In the genomic region with DNA sequence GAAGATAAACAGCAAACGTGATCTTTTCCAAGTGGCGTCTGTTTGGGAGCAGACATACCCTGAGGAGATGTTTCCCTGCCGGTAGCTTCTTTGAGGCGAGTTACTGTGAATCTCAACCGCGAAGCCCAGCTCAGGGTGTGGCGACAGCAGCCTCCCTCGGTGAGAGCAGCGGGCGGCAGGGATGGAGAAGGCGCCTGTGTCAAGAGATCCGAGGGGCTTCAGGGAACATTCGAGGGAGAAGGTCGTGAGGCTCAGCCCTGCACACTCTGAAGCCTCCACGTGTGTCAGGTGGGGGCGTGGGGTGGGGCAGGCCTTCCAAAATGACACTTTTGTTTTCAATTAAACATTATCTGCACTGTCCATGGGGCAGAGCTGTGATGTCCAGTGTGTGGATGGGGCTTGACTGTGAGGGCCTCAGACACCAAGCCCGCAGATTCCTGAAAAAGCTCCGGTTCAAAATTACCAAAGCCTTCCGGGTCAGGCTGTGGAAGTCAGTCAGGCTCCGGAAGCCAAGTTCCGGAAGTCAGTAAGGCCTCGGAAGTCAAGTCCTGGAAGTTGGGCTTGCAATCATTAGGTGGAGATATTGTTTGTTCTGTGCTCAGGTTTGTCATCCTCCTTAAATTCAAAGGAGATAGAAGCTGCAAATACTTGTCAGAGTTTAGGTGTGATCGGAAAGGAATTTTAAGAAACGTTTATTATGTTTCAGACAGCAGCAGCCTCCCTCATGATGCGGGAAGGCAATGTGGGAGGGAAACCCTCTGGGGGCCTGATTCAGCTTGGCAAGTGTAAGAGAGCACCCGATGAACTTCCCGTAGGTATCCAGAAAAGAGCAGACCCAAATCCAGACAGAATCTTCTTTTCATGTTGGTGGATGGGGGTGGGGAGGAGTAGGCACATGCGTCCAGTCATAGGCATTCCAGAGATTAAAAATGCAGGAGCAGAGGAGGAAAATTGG, we compare ENCODE assay signal across 29 cellular contexts. TPM values are rescaled to one million over a fixed set of nuclear protein-coding genes. Genes with fewer than 3 reads are reported as not detected.
A peak's percentile ranks its signal among the peaks of the same experiment; 100 is the strongest.
DNase-seq lines count a peak whose midpoint lies in the region; ATAC-seq and TF ChIP-seq lines count a peak whose summit lies in the region.
"Had no signal": no experiment of that assay in that cellular context is flagged by ENCODE, and none has a peak within 500 bp of the region (broad histone marks: within the 10 kb centered on the region; RNA-seq: fewer than 3 reads in every experiment).

No MANE protein-coding gene starts in this region.

- intact Hi-C loops in adrenal gland (cut with DNase I), result no loop called here

- no peaks in the 10 kb centered on the region for H3K36me3 Mint-ChIP-seq in activated naive CD8-positive, alpha-beta T cell treated with anti-CD3 and anti-CD28 coated beads, Interleukin-2, amount 50 U/mL, for 24 hours (ENCODE audit: low read depth)
- H3K36me3 Mint-ChIP-seq: activated naive CD8-positive, alpha-beta T cell; IgD-negative memory B cell had no signal

- TF ChIP-seq POLR2A in adrenal gland (IDR thresholded peaks at IDR 0.05), result no peak

- DNase-seq in Daoy (ENCODE audit: low read depth) (peak; percentile 21), amniotic epithelial cell (ENCODE audit: low read depth) (peak; percentile 17), fibroblast of the aortic adventitia (ENCODE audit: low read depth) (peak; percentile 51), putamen (ENCODE audit: low spot score) (peak; percentile 4), adrenal gland (no peak), midbrain (lab: John Stamatoyannopoulos, UW) (no peak)
- no peak for DNase-seq in activated naive CD8-positive, alpha-beta T cell treated with anti-CD3 and anti-CD28 coated beads, Interleukin-2, amount 50 U/mL, for 24 hours
- no peak for DNase-seq in effector memory CD4-positive, alpha-beta T cell
- DNase-seq: activated CD4-positive, alpha-beta T cell treated with anti-CD3 and anti-CD28 coated beads, Interleukin-2, amount 50 U/mL, for 48 hours; activated CD4-positive, CD25-positive, alpha-beta regulatory T cell; activated CD8-positive, alpha-beta memory T cell treated with anti-CD3 and anti-CD28 coated beads, Interleukin-2, amount 50 U/mL, for 48 hours; DMS79; effector memory CD8-positive, alpha-beta T cell; left ventricle myocardium superior; NCI-H1105; NCI-H2081; T-helper 9 cell had no signal

- peaks cover 20% of the 10 kb centered on the region for H3K4me1 Mint-ChIP-seq in activated naive CD8-positive, alpha-beta T cell treated with anti-CD3 and anti-CD28 coated beads, Interleukin-2, amount 50 U/mL, for 24 hours
- H3K4me1 Mint-ChIP-seq: activated T-helper 17 cell treated with anti-CD3 and anti-CD28 coated beads, Interleukin-2, amount 50 U/mL, for 72 hours; IgD-negative memory B cell had no signal

- 83 to 84% (median 83%) methylated on average over 27 to 28 of the region's 28 CpGs for WGBS in adrenal gland, 4 donors

- H3K4me3 ChIP-seq in fibroblast of the aortic adventitia (ENCODE audit: low read depth, low read length) (no peak overlapping the region), adrenal gland (no peak overlapping the region)
- no peak overlapping the region for H3K4me3 ChIP-seq in effector memory CD4-positive, alpha-beta T cell (ENCODE audit: insufficient read depth, low read depth, low read length, poor library complexity, severe bottlenecking)
- H3K4me3 ChIP-seq: gastroesophageal sphincter had no signal

- ATAC-seq in activated naive CD8-positive, alpha-beta T cell treated with anti-CD3 and anti-CD28 coated beads, Interleukin-2, amount 50 U/mL, for 24 hours, result no peak
- ATAC-seq: activated T-helper 17 cell treated with anti-CD3 and anti-CD28 coated beads, Interleukin-2, amount 50 U/mL, for 72 hours; effector memory CD8-positive, alpha-beta T cell; gastroesophageal sphincter; left ventricle myocardium superior had no signal

- H3K27me3 Mint-ChIP-seq in activated naive CD8-positive, alpha-beta T cell treated with anti-CD3 and anti-CD28 coated beads, Interleukin-2, amount 50 U/mL, for 24 hours, result peaks cover 19% of the 10 kb centered on the region

- H3K27me3 ChIP-seq in adrenal gland, result no peaks in the 10 kb centered on the region
- H3K27me3 ChIP-seq in effector memory CD4-positive, alpha-beta T cell (replicated peaks; ENCODE audit: control insufficient read depth, insufficient read depth, low read length, poor library complexity, severe bottlenecking), result no peaks in the 10 kb centered on the region
- H3K27me3 ChIP-seq: gastroesophageal sphincter, vagina had no signal

- no peaks in the 10 kb centered on the region for H3K9me3 ChIP-seq in adrenal gland (replicated peaks in 1 of 3)
- H3K9me3 ChIP-seq in effector memory CD4-positive, alpha-beta T cell (ENCODE audit: control insufficient read depth, low read length), result no peaks in the 10 kb centered on the region
- H3K9me3 ChIP-seq: gastroesophageal sphincter, vagina had no signal

- TF ChIP-seq CTCF in fibroblast of the aortic adventitia (IDR thresholded peaks at IDR 0.05; ENCODE audit: insufficient read depth, low read length) (no peak), adrenal gland (IDR thresholded peaks at IDR 0.05) (no peak)

- H3K27ac Mint-ChIP-seq in activated naive CD8-positive, alpha-beta T cell treated with anti-CD3 and anti-CD28 coated beads, Interleukin-2, amount 50 U/mL, for 24 hours, result no peak overlapping the region
- H3K27ac Mint-ChIP-seq: activated naive CD8-positive, alpha-beta T cell; activated T-helper 17 cell treated with anti-CD3 and anti-CD28 coated beads, Interleukin-2, amount 50 U/mL, for 72 hours; effector memory CD8-positive, alpha-beta T cell; IgD-negative memory B cell had no signal

- H3K9me3 Mint-ChIP-seq in activated naive CD8-positive, alpha-beta T cell treated with anti-CD3 and anti-CD28 coated beads, Interleukin-2, amount 50 U/mL, for 24 hours, result no peaks in the 10 kb centered on the region
- H3K9me3 Mint-ChIP-seq: activated T-helper 17 cell treated with anti-CD3 and anti-CD28 coated beads, Interleukin-2, amount 50 U/mL, for 72 hours; effector memory CD8-positive, alpha-beta T cell; IgD-negative memory B cell had no signal

- H3K27ac ChIP-seq in adrenal gland, result no peak overlapping the region
- H3K27ac ChIP-seq in effector memory CD4-positive, alpha-beta T cell (ENCODE audit: insufficient read depth, low read length, poor library complexity, severe bottlenecking), result no peak overlapping the region
- H3K27ac ChIP-seq: gastroesophageal sphincter, HL-60, vagina had no signal

- no peak overlapping the region for H3K4me3 Mint-ChIP-seq in activated naive CD8-positive, alpha-beta T cell treated with anti-CD3 and anti-CD28 coated beads, Interleukin-2, amount 50 U/mL, for 24 hours
- H3K4me3 Mint-ChIP-seq: activated naive CD8-positive, alpha-beta T cell; activated T-helper 17 cell treated with anti-CD3 and anti-CD28 coated beads, Interleukin-2, amount 50 U/mL, for 72 hours; effector memory CD8-positive, alpha-beta T cell; IgD-negative memory B cell had no signal

- no peaks in the 10 kb centered on the region for H3K36me3 ChIP-seq in adrenal gland (replicated peaks in 1 of 2)
- no peaks in the 10 kb centered on the region for H3K36me3 ChIP-seq in effector memory CD4-positive, alpha-beta T cell (ENCODE audit: control insufficient read depth, insufficient read depth, low read length)
- H3K36me3 ChIP-seq: gastroesophageal sphincter, vagina had no signal

- H3K4me1 ChIP-seq in adrenal gland (replicated peaks in 1 of 2), result no peaks in the 10 kb centered on the region
- no peaks in the 10 kb centered on the region for H3K4me1 ChIP-seq in effector memory CD4-positive, alpha-beta T cell (ENCODE audit: control insufficient read depth, insufficient read depth, low read length, poor library complexity, severe bottlenecking)
- H3K4me1 ChIP-seq: gastroesophageal sphincter had no signal

RNA-seq across cellular contexts. Expression of a gene that starts 20.7 kb away (rescaled TPM):
- total RNA-seq in Daoy (2014; rRNA removed; shearing (Covaris generic)), result not detected in 2 replicates
- total RNA-seq in fibroblast of the aortic adventitia (ENCODE audit: low replicate concordance) (not detected in 2 replicates), adrenal gland (not detected)
- polyA plus RNA-seq in adrenal gland, result not detected
- total RNA-seq: activated T-helper 17 cell treated with anti-CD3 and anti-CD28 coated beads, Interleukin-2, amount 50 U/mL, for 72 hours; gastroesophageal sphincter; H4; left ventricle myocardium superior; mononuclear cell; posterior vena cava; vagina had no signal
- polyA plus RNA-seq: BJ, esophagus, IgD-negative memory B cell, neural cell had no signal

Comparison
In these comparisons a context has a peak if more than half of its experiments do, and no peak if none do; other contexts are left out.
1. DNase-seq: peak in Daoy (single experiment), amniotic epithelial cell (single experiment), fibroblast of the aortic adventitia (single experiment) and putamen (single experiment); none in activated naive CD8-positive, alpha-beta T cell treated with anti-CD3 and anti-CD28 coated beads, Interleukin-2, amount 50 U/mL, for 24 hours (single experiment), adrenal gland (0 of 7), midbrain (single experiment) and effector memory CD4-positive, alpha-beta T cell (0 of 3).